ENCODE assay signal across 20 cellular contexts in the genomic region with DNA sequence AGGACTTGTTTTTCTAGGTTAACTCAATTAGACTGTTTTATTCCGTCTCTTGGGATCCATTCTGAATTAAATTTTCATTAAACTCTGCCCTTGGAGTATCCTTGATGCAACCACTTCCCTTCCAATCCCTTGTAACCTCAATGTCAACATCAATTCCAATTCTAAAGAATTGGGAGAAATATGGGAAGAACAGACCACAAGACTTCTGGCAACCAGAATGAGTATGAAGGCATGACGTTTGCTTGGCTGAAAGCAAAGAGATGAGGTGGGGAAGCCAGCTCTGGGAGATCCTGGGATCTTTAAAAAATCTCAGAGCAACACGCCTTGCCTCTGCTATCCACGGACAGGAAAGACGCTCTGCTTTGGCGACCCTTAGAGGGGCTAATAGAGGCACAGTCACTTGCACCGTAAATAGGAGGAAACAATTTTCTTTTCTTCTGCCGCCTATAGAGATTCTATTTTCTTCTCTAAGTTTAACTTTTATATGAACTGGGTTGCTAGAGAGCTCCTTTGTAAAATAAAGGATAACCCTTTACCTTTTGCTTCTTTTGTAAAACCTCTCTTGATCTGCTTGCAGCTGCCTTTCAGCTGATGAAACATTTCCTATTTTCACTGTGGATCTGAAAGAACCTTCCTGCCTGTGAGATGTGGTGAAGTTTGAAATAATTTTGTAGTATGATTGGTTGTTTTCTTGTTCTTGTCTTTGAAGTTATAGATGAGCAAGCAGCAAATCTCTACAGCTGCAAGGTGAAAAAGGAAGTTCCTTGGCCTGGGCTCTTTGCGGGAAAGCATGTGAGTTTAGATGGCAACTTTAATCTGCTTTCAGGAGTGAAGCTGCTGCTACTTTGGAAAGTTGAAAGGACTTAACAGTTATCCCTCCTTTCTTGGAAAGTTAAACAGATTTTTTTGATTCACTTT. TPM values are rescaled to one million over a fixed set of nuclear protein-coding genes. Genes with fewer than 3 reads are reported as not detected.
DNase-seq lines count a peak whose midpoint lies in the region; ATAC-seq, FAIRE-seq and TF ChIP-seq lines count a peak whose summit lies in the region.
"Had no signal": no experiment of that assay in that cellular context is flagged by ENCODE, and none has a peak within 500 bp of the region (broad histone marks: within the 10 kb centered on the region; RNA-seq: fewer than 3 reads in every experiment).

A gene with protein sequence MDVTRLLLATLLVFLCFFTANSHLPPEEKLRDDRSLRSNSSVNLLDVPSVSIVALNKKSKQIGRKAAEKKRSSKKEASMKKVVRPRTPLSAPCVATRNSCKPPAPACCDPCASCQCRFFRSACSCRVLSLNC (plus strand): TSS at position 726 of the 918 bp plus-strand sequence. CDS start 18,952 bp downstream, outside the sequence.

- peaks cover 28% of the 10 kb centered on the region for H3K4me1 Mint-ChIP-seq in activated naive CD4-positive, alpha-beta T cell treated with anti-CD3 and anti-CD28 coated beads, Interleukin-2, amount 10 ng/mL, durations not matched to agents 7 days and 5 days
- H3K4me1 Mint-ChIP-seq: central memory CD8-positive, alpha-beta T cell; stimulated activated effector memory CD8-positive, alpha-beta T cell treated with anti-CD3 and anti-CD28 coated beads, Interleukin-12 subunit alpha, Interleukin-12 subunit beta, amount 100 ng/mL, for 72 hours had no signal

- no peak within 1 kb of the TSS for H3K9ac ChIP-seq in Karpas-422 (ENCODE audit: low read length)

- peak; percentile 59 to 87 for ATAC-seq in activated naive CD4-positive, alpha-beta T cell treated with anti-CD3 and anti-CD28 coated beads, Interleukin-2, amount 50 U/mL, for 72 hours
- ATAC-seq in sciatic nerve: peak; percentile 55
- no peak for ATAC-seq in GM18873 (IDR thresholded peaks at IDR 0.05; ENCODE audit: low FRiP score, unreplicated experiment)
- ATAC-seq: gastrocnemius medialis; stimulated activated effector memory CD8-positive, alpha-beta T cell treated with anti-CD3 and anti-CD28 coated beads, Interleukin-12 subunit alpha, Interleukin-12 subunit beta, amount 100 ng/mL, for 72 hours had no signal

- H3K4me3 ChIP-seq in Karpas-422 (ENCODE audit: low read length): no peak within 1 kb of the TSS
- H3K4me3 ChIP-seq: gastrocnemius medialis, uterus had no signal

- peak; percentile 28 for DNase-seq in activated naive CD4-positive, alpha-beta T cell treated with anti-CD3 and anti-CD28 coated beads, Interleukin-2, amount 10 ng/mL, durations not matched to agents 7 days and 5 days
- no peak for DNase-seq in activated naive CD4-positive, alpha-beta T cell treated with Interleukin-2 at 50 U/mL for 16 hours
- DNase-seq in GM12891 (ENCODE audit: insufficient read length, low spot score) (no peak), sciatic nerve (ENCODE audit: low spot score) (no peak), Karpas-422 (no peak), Kasumi-1 (lab: John Stamatoyannopoulos, UW) (no peak)
- no peak for DNase-seq in activated naive CD4-positive, alpha-beta T cell treated with anti-CD3 and anti-CD28 coated beads, Interleukin-2, amount 50 U/mL, for 72 hours (ENCODE audit: low spot score in 2 of 2)
- DNase-seq: DMS53, gastrocnemius medialis, mesendoderm, NCI-H2029 treated with DMSO at 0.1 percent for 48 hours, NCI-H69, T-helper 9 cell, uterus had no signal

- H3K9me3 ChIP-seq in Karpas-422 (ENCODE audit: low read length): no peaks in the 10 kb centered on the region
- H3K9me3 ChIP-seq: gastrocnemius medialis had no signal

- peaks cover 20% of the 10 kb centered on the region for H3K27me3 Mint-ChIP-seq in activated naive CD4-positive, alpha-beta T cell treated with anti-CD3 and anti-CD28 coated beads, Interleukin-2, amount 10 ng/mL, durations not matched to agents 7 days and 5 days

- no peak within 1 kb of the TSS for H3K27ac ChIP-seq in Karpas-422 (ENCODE audit: low read length)
- H3K27ac ChIP-seq: gastrocnemius medialis, uterus had no signal

- CTCF ChIA-PET in activated naive CD4-positive, alpha-beta T cell treated with anti-CD3 and anti-CD28 coated beads, Interleukin-2, amount 10 ng/mL, durations not matched to agents 7 days and 5 days (lab: Charles Lee): interaction anchor here (1.1 to 1.5 kb wide), 3 partner anchors 9 to 513 kb away, joined by 3 to 4 read pairs (median 3); no protein-coding TSS in a partner anchor

- no peaks in the 10 kb centered on the region for H4K20me1 ChIP-seq in Karpas-422 (ENCODE audit: insufficient read depth, low read depth, low read length)

- peak within 1 kb of the TSS; percentile 25 for H3K4me3 Mint-ChIP-seq in activated naive CD4-positive, alpha-beta T cell treated with anti-CD3 and anti-CD28 coated beads, Interleukin-2, amount 10 ng/mL, durations not matched to agents 7 days and 5 days
- H3K4me3 Mint-ChIP-seq: central memory CD8-positive, alpha-beta T cell; stimulated activated effector memory CD8-positive, alpha-beta T cell treated with anti-CD3 and anti-CD28 coated beads, Interleukin-12 subunit alpha, Interleukin-12 subunit beta, amount 100 ng/mL, for 72 hours had no signal

- no peaks in the 10 kb centered on the region for H3K36me3 ChIP-seq in Karpas-422 (ENCODE audit: insufficient read depth, low read length)
- H3K36me3 ChIP-seq: gastrocnemius medialis, uterus had no signal

- peaks cover 14% of the 10 kb centered on the region for H3K9me3 Mint-ChIP-seq in activated naive CD4-positive, alpha-beta T cell treated with anti-CD3 and anti-CD28 coated beads, Interleukin-2, amount 10 ng/mL, durations not matched to agents 7 days and 5 days
- H3K9me3 Mint-ChIP-seq in activated naive CD4-positive, alpha-beta T cell treated with anti-CD3 and anti-CD28 coated beads, Interleukin-2, amount 50 U/mL, for 72 hours: peaks cover 7 to 15% of the 10 kb centered on the region in 2 donors

- peaks cover 11% of the 10 kb centered on the region for H3K36me3 Mint-ChIP-seq in activated naive CD4-positive, alpha-beta T cell treated with anti-CD3 and anti-CD28 coated beads, Interleukin-2, amount 10 ng/mL, durations not matched to agents 7 days and 5 days
- H3K36me3 Mint-ChIP-seq in activated naive CD4-positive, alpha-beta T cell treated with anti-CD3 and anti-CD28 coated beads, Interleukin-2, amount 50 U/mL, for 72 hours: peaks cover 12 to 22% of the 10 kb centered on the region in 2 donors
- H3K36me3 Mint-ChIP-seq: stimulated activated effector memory CD8-positive, alpha-beta T cell treated with anti-CD3 and anti-CD28 coated beads, Interleukin-12 subunit alpha, Interleukin-12 subunit beta, amount 100 ng/mL, for 72 hours had no signal

- no peaks in the 10 kb centered on the region for H3K79me2 ChIP-seq in Karpas-422 (ENCODE audit: low read length)

- H3K4me2 ChIP-seq in Karpas-422 (ENCODE audit: low read depth, low read length, poor library complexity, severe bottlenecking): no peak within 1 kb of the TSS

- no peaks in the 10 kb centered on the region for H3K27me3 ChIP-seq in Karpas-422 (ENCODE audit: low read length)
- H3K27me3 ChIP-seq: gastrocnemius medialis, uterus had no signal

- H3K27ac Mint-ChIP-seq in activated naive CD4-positive, alpha-beta T cell treated with anti-CD3 and anti-CD28 coated beads, Interleukin-2, amount 10 ng/mL, durations not matched to agents 7 days and 5 days: peak within 1 kb of the TSS; percentile 50
- peak within 1 kb of the TSS; percentile 1 to 23 for H3K27ac Mint-ChIP-seq in activated naive CD4-positive, alpha-beta T cell treated with anti-CD3 and anti-CD28 coated beads, Interleukin-2, amount 50 U/mL, for 72 hours
- H3K27ac Mint-ChIP-seq: stimulated activated effector memory CD8-positive, alpha-beta T cell treated with anti-CD3 and anti-CD28 coated beads, Interleukin-12 subunit alpha, Interleukin-12 subunit beta, amount 100 ng/mL, for 72 hours had no signal

- no peak for TF ChIP-seq POLR2A in GM12891 (IDR thresholded peaks at IDR 0.05; ENCODE audit: low read depth, low read length)

- FAIRE-seq in GM12891 (lab: Jason Lieb, UNC): peak; percentile 75
- FAIRE-seq: endometrium had no signal

- intact Hi-C loops in sciatic nerve (cut with DNase I): loop anchor here (10.0 kb wide), 1 partner anchor 1096 kb away; no protein-coding TSS in a partner anchor

- H3K9me2 ChIP-seq in Karpas-422 (replicated peaks; ENCODE audit: insufficient read depth, low read length): no peaks in the 10 kb centered on the region

- H3K4me1 ChIP-seq in Karpas-422 (ENCODE audit: low read length): no peaks in the 10 kb centered on the region
- H3K4me1 ChIP-seq: gastrocnemius medialis, uterus had no signal

- no peak within 1 kb of the TSS for H2AFZ ChIP-seq in Karpas-422 (ENCODE audit: low read length)

TF ChIP-seq in GM12891, 5 proteins besides CTCF, POLR2A, EP300 and RAD21:
- TF ChIP-seq PAX5 (IDR thresholded peaks at IDR 0.05; ENCODE audit: insufficient read depth, low read length, severe bottlenecking): no peak
- TF ChIP-seq SPI1 (IDR thresholded peaks at IDR 0.05; ENCODE audit: low read depth, low read length): no peak
- TF ChIP-seq POLR2AphosphoS5 (IDR thresholded peaks at IDR 0.05; ENCODE audit: low read depth, low read length): no peak
- no peak for TF ChIP-seq POU2F2 (IDR thresholded peaks at IDR 0.05; ENCODE audit: low read depth, low read length)
- TF ChIP-seq TAF1 (IDR thresholded peaks at IDR 0.05; ENCODE audit: low read depth, low read length): no peak

RNA-seq across cellular contexts. Expression of the gene that starts here (rescaled TPM):
- not detected for polyA plus RNA-seq in GM12891 (2012; ENCODE audit: low read depth, missing spikeins)
- total RNA-seq in activated naive CD4-positive, alpha-beta T cell treated with anti-CD3 and anti-CD28 coated beads, Interleukin-2, amount 50 U/mL, for 72 hours: not detected
- 3.0 TPM for total RNA-seq in sciatic nerve
- total RNA-seq in Karpas-422 (2014; rRNA removed; shearing (Covaris generic); ENCODE audit: low replicate concordance): not detected in 2 replicates
- total RNA-seq: activated CD8-positive, alpha-beta memory T cell treated with anti-CD3 and anti-CD28 coated beads for 36 hours; gastrocnemius medialis; MCF 10A; uterus had no signal

Comparison
In these comparisons a context has a peak if more than half of its experiments do, and no peak if none do; other contexts are left out.
1. Peak in ATAC-seq in activated naive CD4-positive, alpha-beta T cell treated with anti-CD3 and anti-CD28 coated beads, Interleukin-2, amount 50 U/mL, for 72 hours; RNA of the gene not detected or under 1 TPM.